In the genomic region with DNA sequence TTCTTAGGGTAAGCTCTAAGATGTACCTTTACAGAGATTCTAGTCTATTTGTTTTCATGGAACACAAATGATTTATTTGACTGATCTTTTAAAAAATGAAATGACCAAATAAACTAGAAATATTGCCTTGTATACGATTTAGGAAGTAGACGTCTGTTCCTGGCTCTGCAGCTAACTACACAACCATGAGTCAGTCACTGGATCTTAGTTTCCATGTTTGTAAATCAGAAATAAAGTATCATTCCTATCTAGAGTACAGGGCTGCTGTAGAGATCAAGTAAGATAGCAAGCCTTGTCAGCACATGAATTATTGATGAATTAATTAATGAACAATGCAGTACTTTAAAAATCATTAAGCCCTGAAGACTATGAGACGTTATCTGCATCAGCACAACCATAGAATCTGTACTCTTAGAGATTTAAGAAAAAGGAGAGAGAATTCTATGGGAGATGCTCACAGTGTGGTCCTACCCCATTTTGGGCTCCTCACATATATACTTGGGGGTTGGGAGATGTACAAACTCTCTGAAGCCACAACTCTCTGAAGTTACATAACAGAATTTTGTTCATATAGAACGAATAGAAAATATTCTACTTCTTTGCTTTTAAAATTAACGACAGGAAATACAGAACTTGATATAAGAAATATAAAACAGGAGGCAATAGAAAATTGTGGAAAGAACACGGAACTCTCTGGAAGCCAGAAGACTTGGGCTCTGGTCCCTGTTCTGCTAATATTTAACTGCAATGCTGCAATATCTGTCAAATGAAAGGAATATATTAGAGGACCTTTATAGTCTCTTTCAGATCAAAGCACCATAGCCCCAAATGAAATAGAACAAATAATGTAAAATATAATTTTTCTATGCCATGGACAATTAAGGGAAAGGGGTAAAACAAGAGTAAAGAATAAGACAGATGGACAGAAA, we compare ENCODE assay signal across 18 cellular contexts.
"Had no signal": no experiment of that assay in that cellular context is flagged by ENCODE, and none has a peak within 500 bp of the region (broad histone marks: within the 10 kb centered on the region; RNA-seq: fewer than 3 reads in every experiment).

No MANE protein-coding gene starts in this region.

- H3K4me3 ChIP-seq: colonic mucosa, esophagus squamous epithelium, SJCRH30, upper lobe of right lung had no signal

- H3K9me3 ChIP-seq: colonic mucosa, esophagus squamous epithelium, SJCRH30, upper lobe of right lung had no signal

- H3K4me1 ChIP-seq: colonic mucosa, esophagus squamous epithelium, SJCRH30, upper lobe of right lung had no signal

- ATAC-seq: activated CD8-positive, alpha-beta T cell treated with anti-CD3 and anti-CD28 coated beads, Interleukin-2, amount 10 ng/mL, durations not matched to agents 7 days and 5 days; activated naive CD4-positive, alpha-beta T cell treated with anti-CD3 and anti-CD28 coated beads, Interleukin-2, amount 50 U/mL, for 72 hours; activated T-cell treated with anti-CD3 and anti-CD28 coated beads, Interleukin-2, amount 50 U/mL, for 72 hours; natural killer cell treated with Interleukin-12 subunit alpha and Interleukin-12 subunit beta and Interleukin-15 and Interleukin-18, amount 100 ng/mL, for 72 hours; stimulated activated naive CD8-positive, alpha-beta T cell treated with anti-CD3 and anti-CD28 coated beads, Interleukin-15, amount 100 ng/mL, for 72 hours; T-helper 17 cell; upper lobe of right lung; WTC11 had no signal

- H3K36me3 ChIP-seq: colonic mucosa, esophagus squamous epithelium, SJCRH30, upper lobe of right lung had no signal

- H3K27ac ChIP-seq: colonic mucosa, esophagus squamous epithelium, SJCRH30, upper lobe of right lung had no signal

- DNase-seq: activated CD4-positive, alpha-beta T cell treated with anti-CD3 and anti-CD28 coated beads for 48 hours; activated CD8-positive, alpha-beta memory T cell treated with anti-CD3 and anti-CD28 coated beads, Interleukin-2, amount 50 U/mL, for 4 hours; activated CD8-positive, alpha-beta T cell treated with anti-CD3 and anti-CD28 coated beads, Interleukin-2, amount 10 ng/mL, durations not matched to agents 7 days and 5 days; activated gamma-delta T cell; activated T-cell treated with anti-CD3 and anti-CD28 coated beads, Interleukin-2, amount 50 U/mL, for 72 hours; amniotic stem cell; central memory CD4-positive, alpha-beta T cell; colonic mucosa; esophagus squamous epithelium; glutamatergic neuron; occipital lobe; SJCRH30; stimulated activated naive CD8-positive, alpha-beta T cell treated with anti-CD3 and anti-CD28 coated beads, Interleukin-15, amount 100 ng/mL, for 72 hours; T-helper 17 cell; upper lobe of right lung had no signal

- H3K27me3 ChIP-seq: colonic mucosa, esophagus squamous epithelium, upper lobe of right lung had no signal
